28 cellular contexts compared by ENCODE assay signal in the genomic region with DNA sequence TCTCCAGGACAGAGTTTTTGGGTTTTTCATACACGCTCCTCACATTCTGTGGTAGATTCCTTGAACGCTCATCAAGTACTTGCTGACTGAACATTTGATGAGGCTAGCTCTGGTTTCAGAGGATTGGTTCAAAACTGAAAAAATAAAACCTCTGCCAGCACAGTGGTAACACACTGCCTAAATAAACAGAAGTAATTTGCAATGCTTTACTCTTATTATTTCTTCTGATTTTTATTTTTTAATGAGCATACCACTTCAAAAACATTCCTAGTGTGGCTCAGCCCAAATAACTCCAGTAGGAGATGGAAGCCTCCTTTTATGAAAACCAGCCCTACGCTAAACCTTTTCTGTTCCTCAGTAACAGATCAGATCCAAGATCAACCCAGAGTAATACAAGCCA.
"Had no signal": no experiment of that assay in that cellular context is flagged by ENCODE, and none has a peak within 500 bp of the region (broad histone marks: within the 10 kb centered on the region; RNA-seq: fewer than 3 reads in every experiment).

No MANE protein-coding gene starts in this region.

- H3K4me1 Mint-ChIP-seq: endodermal cell, immature natural killer cell, mesothelial cell of epicardium, naive B cell had no signal

- H2AFZ ChIP-seq: hepatocyte had no signal

- H3K9me3 Mint-ChIP-seq: dendritic cell treated with granulocyte-macrophage colony-stimulating factor and Interleukin-4, amounts not matched to agents 40 ng/mL and 50 ng/mL, for 4 days; effector memory CD8-positive, alpha-beta T cell; endodermal cell; mesothelial cell of epicardium had no signal

- H3K4me2 ChIP-seq: hepatocyte had no signal

- H3K27ac Mint-ChIP-seq: dendritic cell treated with granulocyte-macrophage colony-stimulating factor and Interleukin-4, amounts not matched to agents 40 ng/mL and 50 ng/mL, for 4 days; effector memory CD8-positive, alpha-beta T cell; endodermal cell; immature natural killer cell; mesothelial cell of epicardium had no signal

- H3K27me3 Mint-ChIP-seq: dendritic cell treated with granulocyte-macrophage colony-stimulating factor and Interleukin-4, amounts not matched to agents 40 ng/mL and 50 ng/mL, for 4 days; effector memory CD8-positive, alpha-beta T cell had no signal

- FAIRE-seq: colon, endometrium, frontal cortex, kidney had no signal

- H3K79me2 ChIP-seq: hepatocyte had no signal

- H3K27ac ChIP-seq: coronary artery, epithelial cell of prostate, esophagus squamous epithelium, foreskin keratinocyte, gastroesophageal sphincter, heart left ventricle, hepatocyte, left lung, lower lobe of right lung had no signal

- H3K4me1 ChIP-seq: esophagus squamous epithelium, foreskin keratinocyte, gastroesophageal sphincter, heart left ventricle, left lung, lower lobe of right lung had no signal

- H3K9me3 ChIP-seq: esophagus squamous epithelium, gastroesophageal sphincter, heart left ventricle, left lung, lower lobe of right lung, mucosa of descending colon had no signal

- H3K36me3 ChIP-seq: esophagus squamous epithelium, gastroesophageal sphincter, heart left ventricle, left lung, lower lobe of right lung had no signal

- H3K27me3 ChIP-seq: esophagus squamous epithelium, foreskin keratinocyte, gastroesophageal sphincter, heart left ventricle, hepatocyte, left lung had no signal

- H3K4me3 Mint-ChIP-seq: dendritic cell treated with granulocyte-macrophage colony-stimulating factor and Interleukin-4, amounts not matched to agents 40 ng/mL and 50 ng/mL, for 4 days; effector memory CD8-positive, alpha-beta T cell; endodermal cell; immature natural killer cell; mesothelial cell of epicardium; naive B cell had no signal

- H3K36me3 Mint-ChIP-seq: immature natural killer cell, mesothelial cell of epicardium, naive B cell had no signal

- H3K4me3 ChIP-seq: coronary artery, esophagus squamous epithelium, gastroesophageal sphincter, heart left ventricle, hepatocyte, left lung, lower lobe of right lung, mucosa of descending colon had no signal

- DNase-seq: effector CD8-positive, alpha-beta T cell; effector memory CD8-positive, alpha-beta T cell; endodermal cell; erythroblast; esophagus squamous epithelium; foreskin keratinocyte; heart left ventricle; hypothalamus; immature natural killer cell; islet precursor cell; kidney glomerular epithelial cell; left lung; left ventricle myocardium superior; lower lobe of right lung; mesenchymal stem cell; mucosa of descending colon; naive B cell had no signal

- ATAC-seq: effector memory CD8-positive, alpha-beta T cell; esophagus mucosa; gastroesophageal sphincter; heart left ventricle; left lung; left ventricle myocardium superior; mucosa of descending colon had no signal
